Comparison of ENCODE assay signal across 9 cellular contexts in genomic region chr1:180501865-180502360, GRCh38. TPM values are rescaled to one million over a fixed set of nuclear protein-coding genes. Genes with fewer than 3 reads are reported as not detected.
DNase-seq lines count a peak whose midpoint lies in the region; ATAC-seq and TF ChIP-seq lines count a peak whose summit lies in the region.
"Had no signal": no experiment of that assay in that cellular context is flagged by ENCODE, and none has a peak within 500 bp of the region (broad histone marks: within the 10 kb centered on the region; RNA-seq: fewer than 3 reads in every experiment).

No MANE protein-coding gene starts in this region.

- H3K27me3 ChIP-seq in left ventricle myocardium inferior (ENCODE audit: low read depth) = no peaks in the 10 kb centered on the region

- H3K27ac Mint-ChIP-seq in stimulated activated effector memory CD8-positive, alpha-beta T cell treated with anti-CD3 and anti-CD28 coated beads, Interleukin-12 subunit alpha, Interleukin-12 subunit beta, amount 100 ng/mL, for 72 hours = peak overlapping the region; percentile 98

- H3K4me1 ChIP-seq in left ventricle myocardium inferior = peaks cover 48% of the 10 kb centered on the region

- TF ChIP-seq CTCF in WI38 (IDR thresholded peaks at IDR 0.05; ENCODE audit: low read depth, low read length) (no peak), left ventricle myocardium inferior (IDR thresholded peaks at IDR 0.05; ENCODE audit: borderline replicate concordance) (no peak)

- intact Hi-C loops in left ventricle myocardium inferior (cut with micrococcal nuclease) = no loop called here

- no peaks in the 10 kb centered on the region for H3K36me3 ChIP-seq in left ventricle myocardium inferior

- peaks cover 55% of the 10 kb centered on the region for H3K36me3 Mint-ChIP-seq in stimulated activated effector memory CD8-positive, alpha-beta T cell treated with anti-CD3 and anti-CD28 coated beads, Interleukin-12 subunit alpha, Interleukin-12 subunit beta, amount 100 ng/mL, for 72 hours

- DNase-seq in NCI-H1092 (lab: John Stamatoyannopoulos, UW) = peak; percentile 77
- no peak for DNase-seq in NCI-H1092 treated with DMSO at 0.1 percent for 48 hours (lab: John Stamatoyannopoulos, UW)
- DNase-seq in KG1 (lab: John Stamatoyannopoulos, UW) = peak; percentile 76
- DNase-seq in left ventricle myocardium inferior = no peak
- no peak for DNase-seq in stimulated activated effector memory CD8-positive, alpha-beta T cell treated with anti-CD3 and anti-CD28 coated beads, Interleukin-12 subunit alpha, Interleukin-12 subunit beta, amount 100 ng/mL, for 72 hours (ENCODE audit: low spot score in 2 of 2)
- no peak for DNase-seq in retina

- H3K4me3 Mint-ChIP-seq in stimulated activated effector memory CD8-positive, alpha-beta T cell treated with anti-CD3 and anti-CD28 coated beads, Interleukin-12 subunit alpha, Interleukin-12 subunit beta, amount 100 ng/mL, for 72 hours = peak overlapping the region; percentile 95

- peak overlapping the region; percentile 91 for H3K27ac ChIP-seq in left ventricle myocardium inferior (replicated peaks)

- H3K4me3 ChIP-seq in WI38 (ENCODE audit: low read depth, low read length) (peak overlapping the region; percentile 69), left ventricle myocardium inferior (peak overlapping the region; percentile 87)

- peaks cover 20% of the 10 kb centered on the region for H3K4me1 Mint-ChIP-seq in stimulated activated effector memory CD8-positive, alpha-beta T cell treated with anti-CD3 and anti-CD28 coated beads, Interleukin-12 subunit alpha, Interleukin-12 subunit beta, amount 100 ng/mL, for 72 hours

- ATAC-seq in GM21717 (IDR thresholded peaks at IDR 0.05; ENCODE audit: unreplicated experiment) = peak; percentile 41
- peak; percentile 52 for ATAC-seq in stimulated activated effector memory CD8-positive, alpha-beta T cell treated with anti-CD3 and anti-CD28 coated beads, Interleukin-12 subunit alpha, Interleukin-12 subunit beta, amount 100 ng/mL, for 72 hours

- H3K9me3 Mint-ChIP-seq in stimulated activated effector memory CD8-positive, alpha-beta T cell treated with anti-CD3 and anti-CD28 coated beads, Interleukin-12 subunit alpha, Interleukin-12 subunit beta, amount 100 ng/mL, for 72 hours = no peaks in the 10 kb centered on the region

- no peaks in the 10 kb centered on the region for H3K9me3 ChIP-seq in left ventricle myocardium inferior (replicated peaks)

RNA-seq across cellular contexts. Expression of gene ACBD6, which starts 0.5 kb away (rescaled TPM):
- total RNA-seq in left ventricle myocardium inferior = 18.2 TPM

RNA-seq across cellular contexts. Expression of gene OVAAL, which starts 56.9 kb away (rescaled TPM):
- 5.3 TPM for total RNA-seq in left ventricle myocardium inferior
- total RNA-seq: glomerular endothelial cell had no signal

Comparison
In these comparisons a context has a peak if more than half of its experiments do, and no peak if none do; other contexts are left out.
1. DNase-seq: peak in NCI-H1092 (single experiment) and KG1 (single experiment); none in NCI-H1092 treated with DMSO at 0.1 percent for 48 hours (single experiment), left ventricle myocardium inferior (single experiment), stimulated activated effector memory CD8-positive, alpha-beta T cell treated with anti-CD3 and anti-CD28 coated beads, Interleukin-12 subunit alpha, Interleukin-12 subunit beta, amount 100 ng/mL, for 72 hours (0 of 2) and retina (single experiment).